8 cellular contexts compared by ENCODE assay signal in the genomic region with DNA sequence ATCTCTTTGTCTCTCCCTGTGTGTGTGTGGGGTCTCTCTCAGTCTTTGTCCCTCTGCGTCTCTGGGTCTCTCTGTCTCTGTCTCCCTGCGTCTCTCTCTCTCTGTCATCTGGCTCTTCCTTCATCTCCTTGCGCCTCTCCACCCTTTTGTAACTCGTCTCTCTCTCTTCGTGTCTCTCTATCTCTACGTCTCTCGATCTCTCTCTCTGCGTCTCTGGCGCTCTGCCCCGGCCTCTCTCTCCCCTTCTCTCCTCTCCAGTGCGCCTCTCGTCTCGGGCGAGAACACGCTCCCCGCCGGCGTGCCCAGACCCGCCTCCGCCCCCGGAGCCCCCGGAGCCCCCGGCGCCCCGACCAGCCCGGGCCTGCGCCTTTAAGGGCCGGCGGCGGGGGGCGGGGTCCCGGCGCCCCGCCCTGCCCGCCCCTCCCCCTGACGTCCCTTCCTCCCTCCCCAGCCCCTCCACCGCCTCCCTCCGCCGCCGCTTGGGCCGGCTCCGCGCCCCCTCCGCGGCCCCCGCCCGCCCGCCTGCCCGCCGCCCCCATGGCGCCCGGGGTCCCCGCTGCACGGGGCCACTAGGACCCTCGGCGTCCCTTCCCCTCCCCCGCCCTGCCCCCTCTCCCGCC. TPM values are rescaled to one million over a fixed set of nuclear protein-coding genes. Genes with fewer than 3 reads are reported as not detected.
DNase-seq lines count a peak whose midpoint lies in the region; ATAC-seq and TF ChIP-seq lines count a peak whose summit lies in the region.

A gene (plus strand): TSS at position 440 of the 620 bp plus-strand sequence. CDS start 318 bp downstream, outside the sequence.

- peak within 1 kb of the TSS; percentile 74 for H2AFZ ChIP-seq in fibroblast of lung (ENCODE audit: low read length)

- DNase-seq in COLO668 (lab: John Stamatoyannopoulos, UW; ENCODE audit: unreplicated experiment) (peak; percentile 43), Panc1 (ENCODE audit: low read depth, low spot score) (no peak), activated T-helper 1 cell treated with Interleukin-2 at 50 U/mL for 16 hours (ENCODE audit: low read depth) (peak; percentile 40), fibroblast of lung (ENCODE audit: low read depth in 2 of 2) (peak; percentile 39 to 44)
- peak in 8 of 9 donors; percentile 32 to 70 (median 51) for DNase-seq in naive thymus-derived CD4-positive, alpha-beta T cell
- peak; percentile 31 to 62 (median 54) for DNase-seq in stimulated activated naive CD4-positive, alpha-beta T cell (lab: John Stamatoyannopoulos, UW)

- in situ Hi-C loops in Panc1 (cut with HindIII; ENCODE audit: low pct_unique_long_range_greater_than_20kb, low sequenced_read_pairs) = no loop called here

- H3K4me3 ChIP-seq in Panc1 (ENCODE audit: low read depth in 2 of 2, low read length in 2 of 2) (peak within 1 kb of the TSS; percentile 63 to 67), fibroblast of lung (replicated peaks in 1 of 4; ENCODE audit: control extremely low read depth in 1 of 4, insufficient read depth in 1 of 4, low read depth in 3 of 4, low read length in 4 of 4) (peak within 1 kb of the TSS; percentile 75 to 88 (median 83))
- peak within 1 kb of the TSS; percentile 63 for H3K4me3 ChIP-seq in naive thymus-derived CD4-positive, alpha-beta T cell (ENCODE audit: low read length)

- TF ChIP-seq CTCF in Panc1 (IDR thresholded peaks at IDR 0.05) = no peak
- no peak for TF ChIP-seq CTCF in fibroblast of lung (conservative IDR thresholded peaks at IDR 0.05 in 1 of 2, IDR thresholded peaks at IDR 0.05 in 1 of 2; ENCODE audit: low read depth in 1 of 2, low read length in 2 of 2)

- H3K4me1 Mint-ChIP-seq in naive thymus-derived CD4-positive, alpha-beta T cell = peaks cover 23 to 42% (median 35%) of the 10 kb centered on the region in 7 donors

- H3K27me3 ChIP-seq in Panc1 (ENCODE audit: control insufficient read depth, insufficient read depth, low read length) = no peaks in the 10 kb centered on the region
- no peaks in the 10 kb centered on the region for H3K27me3 ChIP-seq in fibroblast of lung (ENCODE audit: control insufficient read depth, insufficient read depth, low read length)
- no peaks in the 10 kb centered on the region for H3K27me3 ChIP-seq in naive thymus-derived CD4-positive, alpha-beta T cell (ENCODE audit: control insufficient read depth in 2 of 2, insufficient read depth in 2 of 2, low read length in 2 of 2)

- peak within 1 kb of the TSS; percentile 28 to 90 (median 81) for H3K27ac Mint-ChIP-seq in naive thymus-derived CD4-positive, alpha-beta T cell

- H3K9ac ChIP-seq in fibroblast of lung (ENCODE audit: insufficient read depth, low read length) = peak within 1 kb of the TSS; percentile 73

- no peaks in the 10 kb centered on the region for H4K20me1 ChIP-seq in fibroblast of lung (ENCODE audit: control insufficient read depth, extremely low read depth, insufficient read depth, low read length)

- no peaks in the 10 kb centered on the region for H3K9me3 ChIP-seq in Panc1 (ENCODE audit: control insufficient read depth, insufficient read depth, low read depth, low read length)
- no peaks in the 10 kb centered on the region for H3K9me3 ChIP-seq in fibroblast of lung (ENCODE audit: control insufficient read depth, insufficient read depth, low read depth, low read length)
- no peaks in the 10 kb centered on the region for H3K9me3 ChIP-seq in naive thymus-derived CD4-positive, alpha-beta T cell (ENCODE audit: control insufficient read depth in 2 of 3, low read length in 3 of 3)

- POLR2A ChIA-PET in Panc1 (lab: Charles Lee) = no interaction called here
- POLR2A ChIA-PET in naive thymus-derived CD4-positive, alpha-beta T cell (lab: Charles Lee) = no interaction called here

- peaks cover 0 to 5% (median 0%) of the 10 kb centered on the region in 5 donors for H3K27me3 Mint-ChIP-seq in naive thymus-derived CD4-positive, alpha-beta T cell

- H3K4me1 ChIP-seq in Panc1 (ENCODE audit: control insufficient read depth, insufficient read depth, low read length) (no peaks in the 10 kb centered on the region; the same call in 1 of the 2 replicates), fibroblast of lung (ENCODE audit: control insufficient read depth, extremely low read depth, insufficient read depth, low read length) (peaks cover 2% of the 10 kb centered on the region)
- peaks cover 19 to 20% of the 10 kb centered on the region in 2 donors for H3K4me1 ChIP-seq in naive thymus-derived CD4-positive, alpha-beta T cell (ENCODE audit: control insufficient read depth in 2 of 2, insufficient read depth in 2 of 2, low read length in 2 of 2)

- no TSS peak for BruUV-seq in Panc1 (replicated peaks; lab: Mats Ljungman, UMichigan)

- intact Hi-C loops in Panc1 (cut with micrococcal nuclease; ENCODE audit: unreplicated experiment) = loop anchor here (10.0 kb wide), 1 partner anchor 74 kb away; a partner anchor contains a TSS
- intact Hi-C loops in naive thymus-derived CD4-positive, alpha-beta T cell (cut with micrococcal nuclease) = loop anchor here (1.0 to 5.0 kb wide), 6 partner anchors 72 to 249 kb away; a partner anchor contains a TSS

- H3K4me3 Mint-ChIP-seq in naive thymus-derived CD4-positive, alpha-beta T cell = peak within 1 kb of the TSS; percentile 87 to 96 (median 94)

- H3K36me3 Mint-ChIP-seq in naive thymus-derived CD4-positive, alpha-beta T cell = no peaks in the 10 kb centered on the region

- H3K9me3 Mint-ChIP-seq in naive thymus-derived CD4-positive, alpha-beta T cell = peaks cover 0 to 1% (median 0%) of the 10 kb centered on the region in 11 donors

- H3K36me3 ChIP-seq in Panc1 (ENCODE audit: control insufficient read depth, insufficient read depth, low read length) (no peaks in the 10 kb centered on the region; the same call in 1 of the 2 replicates), fibroblast of lung (ENCODE audit: control insufficient read depth, insufficient read depth, low read length) (no peaks in the 10 kb centered on the region)
- H3K36me3 ChIP-seq in naive thymus-derived CD4-positive, alpha-beta T cell (ENCODE audit: control insufficient read depth in 2 of 3, insufficient read depth in 3 of 3, low read length in 3 of 3) = peaks cover 0 to 4% (median 0%) of the 10 kb centered on the region in 3 experiments

- peaks cover 20% of the 10 kb centered on the region for H3K79me2 ChIP-seq in fibroblast of lung (ENCODE audit: control insufficient read depth, insufficient read depth, low read length)

- peak within 1 kb of the TSS; percentile 92 for H3K4me2 ChIP-seq in fibroblast of lung (ENCODE audit: extremely low read depth, insufficient read depth, low read length)

- CTCF ChIA-PET in Panc1 (lab: Charles Lee) = interaction anchor here (0.5 kb wide), 1 partner anchor 76 kb away, joined by 4 read pairs; no protein-coding TSS in a partner anchor
- CTCF ChIA-PET in naive thymus-derived CD4-positive, alpha-beta T cell (lab: Charles Lee) = no interaction called here

- H3K27ac ChIP-seq in Panc1 (ENCODE audit: low read length) = peak within 1 kb of the TSS; percentile 68
- peak within 1 kb of the TSS; percentile 61 for H3K27ac ChIP-seq in fibroblast of lung (ENCODE audit: insufficient read depth, low read length)
- H3K27ac ChIP-seq in naive thymus-derived CD4-positive, alpha-beta T cell (ENCODE audit: low read depth, low read length) = peak within 1 kb of the TSS; percentile 72

- ATAC-seq in HG03175 (IDR thresholded peaks at IDR 0.05; ENCODE audit: unreplicated experiment) (peak; percentile 49), Panc1 (peak; percentile 76), HG02981 (IDR thresholded peaks at IDR 0.05; ENCODE audit: unreplicated experiment) (no peak)
- ATAC-seq in naive thymus-derived CD4-positive, alpha-beta T cell = peak; percentile 80

RNA-seq across cellular contexts. Expression of the gene that starts here (rescaled TPM):
- total RNA-seq in Panc1 (2021; ENCODE audit: unreplicated experiment) (21.6 TPM), fibroblast of lung (7.4 and 8.9 TPM in 2 replicates)
- 31.6 TPM for polyA plus RNA-seq in Panc1 (2012; ENCODE audit: insufficient read length)
- polyA plus RNA-seq in fibroblast of lung = 14.1 and 19.5 TPM in 2 replicates
- polyA plus RNA-seq in fibroblast of lung (2012) = 20.0 and 22.7 TPM in 2 replicates
- 37.0 and 55.6 TPM in 2 replicates for polyA minus RNA-seq in fibroblast of lung (ENCODE audit: low replicate concordance)
- 10 to 100 TPM; 22.4 to 39.2 (median 25.5) TPM for total RNA-seq in naive thymus-derived CD4-positive, alpha-beta T cell
- under 1 TPM; 0.70 to 0.74 TPM for polyA plus RNA-seq in naive thymus-derived CD4-positive, alpha-beta T cell
